Comparison of ENCODE assay signal across 19 cellular contexts in genomic region chr13:48739346-48740037, GRCh38.
DNase-seq lines count a peak whose midpoint lies in the region; ATAC-seq and TF ChIP-seq lines count a peak whose summit lies in the region.
"Had no signal": no experiment of that assay in that cellular context is flagged by ENCODE, and none has a peak within 500 bp of the region (broad histone marks: within the 10 kb centered on the region; RNA-seq: fewer than 3 reads in every experiment).

No MANE protein-coding gene starts in this region.

- no peak overlapping the region for H2BK120ac ChIP-seq in IMR-90 (ENCODE audit: low read depth, low read length)

- no peaks in the 10 kb centered on the region for H4K20me1 ChIP-seq in IMR-90 (ENCODE audit: insufficient read depth, low read length)

- H3K4me1 ChIP-seq in IMR-90 (ENCODE audit: control insufficient read depth, insufficient read depth, low read length) (peaks cover 5% of the 10 kb centered on the region; the same call in 1 of the 2 replicates), left ventricle myocardium inferior (peaks cover 23% of the 10 kb centered on the region)

- POLR2A ChIA-PET in IMR-90 (lab: Charles Lee; ENCODE audit: unreplicated experiment) = no interaction called here

- ATAC-seq in IMR-90 (ENCODE audit: low read depth) (peak; percentile 67), omental fat pad (ENCODE audit: low FRiP score) (peak; percentile 89)
- ATAC-seq: T-cell had no signal

- H2BK5ac ChIP-seq in IMR-90 (ENCODE audit: low read depth, low read length, poor library complexity, severe bottlenecking) = no peak overlapping the region

- no peaks in the 10 kb centered on the region for H3K36me3 Mint-ChIP-seq in activated T-helper 2 cell treated with anti-CD3 and anti-CD28 coated beads, Interferon-gamma antibody, Interleukin-2, Interleukin-4, amounts not matched to agents 10 μg/mL and 5 μg/mL and 100 μg/mL, durations not matched to agents 14 hours and 24 hours and 36 hours (ENCODE audit: low read depth)
- H3K36me3 Mint-ChIP-seq: T-cell had no signal

- H3K36me3 ChIP-seq in IMR-90 (ENCODE audit: control insufficient read depth, insufficient read depth, low read length) (no peaks in the 10 kb centered on the region), left ventricle myocardium inferior (no peaks in the 10 kb centered on the region)
- H3K36me3 ChIP-seq: adrenal gland had no signal

- no peak overlapping the region for H3K4ac ChIP-seq in IMR-90 (ENCODE audit: low read depth, low read length)

- no peak overlapping the region for H2BK15ac ChIP-seq in IMR-90 (ENCODE audit: low read depth, low read length)

- no peak overlapping the region for H3K27ac Mint-ChIP-seq in activated T-helper 2 cell treated with anti-CD3 and anti-CD28 coated beads, Interferon-gamma antibody, Interleukin-2, Interleukin-4, amounts not matched to agents 10 μg/mL and 5 μg/mL and 100 μg/mL, durations not matched to agents 14 hours and 24 hours and 36 hours

- intact Hi-C loops in IMR-90 (cut with micrococcal nuclease) (loop anchor here (5.0 kb wide), 1 partner anchor 37 kb away; no protein-coding TSS in a partner anchor), left ventricle myocardium inferior (cut with micrococcal nuclease) (no loop called here)
- intact Hi-C loops in activated T-helper 2 cell treated with anti-CD3 and anti-CD28 coated beads, Interferon-gamma antibody, Interleukin-2, Interleukin-4, amounts not matched to agents 10 μg/mL and 5 μg/mL and 100 μg/mL, durations not matched to agents 14 hours and 24 hours and 36 hours (cut with micrococcal nuclease) = no loop called here

- no peak overlapping the region for H3K4me2 ChIP-seq in IMR-90 (ENCODE audit: low read depth, low read length)

- no peak overlapping the region for H3K4me3 ChIP-seq in IMR-90 (ENCODE audit: insufficient read depth, low read depth, low read length)
- H3K4me3 ChIP-seq in left ventricle myocardium inferior = no peak overlapping the region
- H3K4me3 ChIP-seq: adrenal gland had no signal

- peaks cover 6% of the 10 kb centered on the region for H3K27me3 Mint-ChIP-seq in activated T-helper 2 cell treated with anti-CD3 and anti-CD28 coated beads, Interferon-gamma antibody, Interleukin-2, Interleukin-4, amounts not matched to agents 10 μg/mL and 5 μg/mL and 100 μg/mL, durations not matched to agents 14 hours and 24 hours and 36 hours (ENCODE audit: low read depth)
- H3K27me3 Mint-ChIP-seq: T-cell had no signal

- no TSS peak for BruUV-seq in IMR-90 (replicated peaks; lab: Mats Ljungman, UMichigan)

- H3K56ac ChIP-seq in IMR-90 (ENCODE audit: extremely low read depth, insufficient read depth, low read length) = no peak overlapping the region

- no peak overlapping the region for H3K9ac ChIP-seq in IMR-90 (ENCODE audit: low read depth, low read length)

- no peak overlapping the region for H4K5ac ChIP-seq in IMR-90 (ENCODE audit: low read depth, low read length)

- CTCF ChIA-PET in IMR-90 (lab: Yijun Ruan, JAX) = interaction anchor here (1.2 kb wide), 1 partner anchor 21 kb away, joined by 3 read pairs; no protein-coding TSS in a partner anchor

- in situ Hi-C loops in IMR-90 (cut with MboI; ENCODE audit: low sequenced_read_pairs) = no loop called here

- peaks cover 2% of the 10 kb centered on the region; the same call in 1 of the 2 replicates for H3K27me3 ChIP-seq in IMR-90 (ENCODE audit: control insufficient read depth, insufficient read depth, low read length)
- no peaks in the 10 kb centered on the region for H3K27me3 ChIP-seq in left ventricle myocardium inferior (ENCODE audit: low read depth)
- H3K27me3 ChIP-seq: adrenal gland had no signal

- H2AFZ ChIP-seq in IMR-90 (replicated peaks; ENCODE audit: low read length, poor library complexity) = peak overlapping the region; percentile 4

- H3K14ac ChIP-seq in IMR-90 (replicated peaks; ENCODE audit: low read depth, low read length) = no peak overlapping the region

- DNase-seq in IMR-90 = peak; percentile 47
- DNase-seq in amniotic epithelial cell (ENCODE audit: low read depth) = peak; percentile 40
- no peak for DNase-seq in left ventricle myocardium inferior
- no peak for DNase-seq in omental fat pad (ENCODE audit: low spot score)
- no peak for DNase-seq in activated T-helper 2 cell treated with anti-CD3 and anti-CD28 coated beads, Interferon-gamma antibody, Interleukin-2, Interleukin-4, amounts not matched to agents 10 μg/mL and 5 μg/mL and 100 μg/mL, durations not matched to agents 14 hours and 24 hours and 36 hours (ENCODE audit: low spot score)
- no peak for DNase-seq in NCI-H2227 (lab: John Stamatoyannopoulos, UW; ENCODE audit: unreplicated experiment)
- no peak for DNase-seq in superior temporal gyrus (ENCODE audit: extremely low spot score)
- no peak for DNase-seq in NCI-H345 treated with DMSO at 0.1 percent for 48 hours (lab: John Stamatoyannopoulos, UW; ENCODE audit: unreplicated experiment)
- DNase-seq: activated CD4-positive, alpha-beta T cell treated with anti-CD3 and anti-CD28 coated beads, Interleukin-2, amount 50 U/mL, for 4 hours; activated CD8-positive, alpha-beta memory T cell treated with anti-CD3 and anti-CD28 coated beads, Interleukin-2, amount 50 U/mL, for 48 hours; NCI-H1694; NCI-H2171 treated with DMSO at 0.1 percent for 48 hours; NCI-H774; SHP77; stimulated activated CD8-positive, alpha-beta memory T cell treated with anti-CD3 and anti-CD28 coated beads, Interleukin-4, amount 100 ng/mL, for 48 hours; T-cell had no signal

- no peak for TF ChIP-seq POLR2A in IMR-90 (IDR thresholded peaks at IDR 0.05; ENCODE audit: low read depth, low read length)

- H3K27ac ChIP-seq in IMR-90 (ENCODE audit: insufficient read depth, low read length) (no peak overlapping the region), left ventricle myocardium inferior (replicated peaks) (peak overlapping the region; percentile 14)
- H3K27ac ChIP-seq: C4-2B, epithelial cell of prostate had no signal

- H2BK20ac ChIP-seq in IMR-90 (ENCODE audit: low read depth, low read length) = no peak overlapping the region

- no peaks in the 10 kb centered on the region for H3K9me3 Mint-ChIP-seq in activated T-helper 2 cell treated with anti-CD3 and anti-CD28 coated beads, Interferon-gamma antibody, Interleukin-2, Interleukin-4, amounts not matched to agents 10 μg/mL and 5 μg/mL and 100 μg/mL, durations not matched to agents 14 hours and 24 hours and 36 hours
- H3K9me3 Mint-ChIP-seq: T-cell had no signal

- no peaks in the 10 kb centered on the region for H3K9me3 ChIP-seq in IMR-90 (ENCODE audit: control insufficient read depth, insufficient read depth, low read length)
- no peaks in the 10 kb centered on the region for H3K9me3 ChIP-seq in left ventricle myocardium inferior (replicated peaks)
- H3K9me3 ChIP-seq: adrenal gland had no signal

- no peaks in the 10 kb centered on the region for H3K79me1 ChIP-seq in IMR-90 (ENCODE audit: low read depth in 1 of 2, low read length in 2 of 2)

- no peak for TF ChIP-seq RAD21 in IMR-90 (IDR thresholded peaks at IDR 0.05; ENCODE audit: low read length)

- TF ChIP-seq CTCF in IMR-90 (conservative IDR thresholded peaks at IDR 0.05; ENCODE audit: low read depth, low read length) (no peak), left ventricle myocardium inferior (IDR thresholded peaks at IDR 0.05; ENCODE audit: borderline replicate concordance) (no peak), omental fat pad (IDR thresholded peaks at IDR 0.05) (no peak)

- no peak overlapping the region for H3K23ac ChIP-seq in IMR-90 (ENCODE audit: low read depth, low read length)

- peaks cover 2% of the 10 kb centered on the region; the same call in 1 of the 2 replicates for H3K9me1 ChIP-seq in IMR-90 (ENCODE audit: insufficient read depth, low read length)

- H2AK9ac ChIP-seq in IMR-90 (replicated peaks; ENCODE audit: low read depth, low read length, poor library complexity) = no peak overlapping the region

- peak overlapping the region; percentile 17; the same call in 1 of the 2 replicates for H2AK5ac ChIP-seq in IMR-90 (ENCODE audit: low read depth, low read length)

- no peak overlapping the region for H4K91ac ChIP-seq in IMR-90 (ENCODE audit: insufficient read depth, low read depth, low read length)

- H3K4me1 Mint-ChIP-seq in activated T-helper 2 cell treated with anti-CD3 and anti-CD28 coated beads, Interferon-gamma antibody, Interleukin-2, Interleukin-4, amounts not matched to agents 10 μg/mL and 5 μg/mL and 100 μg/mL, durations not matched to agents 14 hours and 24 hours and 36 hours (ENCODE audit: low read depth) = peaks cover 4% of the 10 kb centered on the region

- peak overlapping the region in 1 of 2 experiments; percentile 3; a peak in 1 of 4 replicates for H4K8ac ChIP-seq in IMR-90 (ENCODE audit: low read depth in 2 of 2, low read length in 2 of 2)

- dilution Hi-C loops in IMR-90 (cut with HindIII; ENCODE audit: low sequenced_read_pairs, unreplicated experiment) = no loop called here

- no peak overlapping the region for H3K4me3 Mint-ChIP-seq in activated T-helper 2 cell treated with anti-CD3 and anti-CD28 coated beads, Interferon-gamma antibody, Interleukin-2, Interleukin-4, amounts not matched to agents 10 μg/mL and 5 μg/mL and 100 μg/mL, durations not matched to agents 14 hours and 24 hours and 36 hours (ENCODE audit: low read depth)
- H3K4me3 Mint-ChIP-seq: T-cell had no signal

- WGBS in IMR-90 (ENCODE audit: extremely low coverage in 2 of 2, insufficient read length in 1 of 2), 2 experiments = 73% methylated on average over 2 of the region's 10 CpGs; no CpG with 5 or more reads in 1 of the 2 experiments

- no peak overlapping the region for H3K18ac ChIP-seq in IMR-90 (ENCODE audit: low read depth, low read length)

TF ChIP-seq in IMR-90, 13 proteins besides CTCF, POLR2A, EP300 and RAD21:
- TF ChIP-seq ELK1 (IDR thresholded peaks at IDR 0.05; ENCODE audit: borderline replicate concordance, low read depth, low read length) (no peak), RCOR1 (IDR thresholded peaks at IDR 0.05; ENCODE audit: insufficient replicate concordance, low read length) (no peak), NFE2L2 (IDR thresholded peaks at IDR 0.05; ENCODE audit: low read depth, low read length) (no peak), MAFK (IDR thresholded peaks at IDR 0.05; ENCODE audit: low read depth, low read length) (no peak), MAZ (IDR thresholded peaks at IDR 0.05; ENCODE audit: borderline replicate concordance, low read depth, low read length) (no peak), FOS (IDR thresholded peaks at IDR 0.05; ENCODE audit: low read depth, low read length) (no peak), MXI1 (IDR thresholded peaks at IDR 0.05; ENCODE audit: borderline replicate concordance, low read depth, low read length) (no peak)
TF ChIP-seq in IMR-90: peak in this region for 0.

Comparison
In these comparisons a context has a peak if more than half of its experiments do, and no peak if none do; other contexts are left out.
1. DNase-seq: peak in IMR-90 (single experiment) and amniotic epithelial cell (single experiment); none in left ventricle myocardium inferior (single experiment), omental fat pad (single experiment), activated T-helper 2 cell treated with anti-CD3 and anti-CD28 coated beads, Interferon-gamma antibody, Interleukin-2, Interleukin-4, amounts not matched to agents 10 μg/mL and 5 μg/mL and 100 μg/mL, durations not matched to agents 14 hours and 24 hours and 36 hours (single experiment), NCI-H2227 (single experiment), superior temporal gyrus (single experiment) and NCI-H345 treated with DMSO at 0.1 percent for 48 hours (single experiment).